Comparison of ENCODE assay signal across 1 cellular context in genomic region chr1:111448482-111448917, GRCh38.
TF ChIP-seq lines count a peak whose summit lies in the region.

No MANE protein-coding gene starts in this region.

TF ChIP-seq in GM12878, 131 proteins besides CTCF, POLR2A, EP300 and RAD21:
- TF ChIP-seq LARP7 (IDR thresholded peaks at IDR 0.05), result 0 out of 2 replicates have a peak, but pooled peaks have one; percentile 16
- no peak for TF ChIP-seq PRDM15 (CRISPR knock-in tag; IDR thresholded peaks at IDR 0.05)
